15 cellular contexts compared by ENCODE assay signal in genomic region chr5:60826653-60827052, GRCh38. TPM values are rescaled to one million over a fixed set of nuclear protein-coding genes. Genes with fewer than 3 reads are reported as not detected.
DNase-seq lines count a peak whose midpoint lies in the region; ATAC-seq and TF ChIP-seq lines count a peak whose summit lies in the region.
"Had no signal": no experiment of that assay in that cellular context is flagged by ENCODE, and none has a peak within 500 bp of the region (broad histone marks: within the 10 kb centered on the region; RNA-seq: fewer than 3 reads in every experiment).

No MANE protein-coding gene starts in this region.

- no peaks in the 10 kb centered on the region for H3K4me1 ChIP-seq in mesendoderm (ENCODE audit: control insufficient read depth, low read depth, low read length)
- H3K4me1 ChIP-seq: right lobe of liver, SJSA1 had no signal

- H4K5ac ChIP-seq in mesendoderm (ENCODE audit: low read length), result no peak overlapping the region

- H3K79me2 ChIP-seq in mesendoderm (ENCODE audit: control insufficient read depth, insufficient read depth, low read length), result no peaks in the 10 kb centered on the region

- peak; percentile 70 for ATAC-seq in GM19328 (IDR thresholded peaks at IDR 0.05; ENCODE audit: unreplicated experiment)
- ATAC-seq in HG02610 (IDR thresholded peaks at IDR 0.05; ENCODE audit: unreplicated experiment), result peak; percentile 82
- peak; percentile 48 for ATAC-seq in HG03280 (IDR thresholded peaks at IDR 0.05; ENCODE audit: unreplicated experiment)
- ATAC-seq: activated CD4-positive, alpha-beta T cell treated with anti-CD3 and anti-CD28 coated beads for 36 hours; right lobe of liver had no signal

- CTCF ChIA-PET in GM10248 (lab: Yijun Ruan, JAX), result no interaction called here
- CTCF ChIA-PET in activated naive CD4-positive, alpha-beta T cell treated with anti-CD3 and anti-CD28 coated beads for 36 hours (lab: Charles Lee), result no interaction called here

- H3K4ac ChIP-seq in mesendoderm (ENCODE audit: low read depth, low read length), result no peak overlapping the region

- no peak overlapping the region for H3K4me2 ChIP-seq in mesendoderm (ENCODE audit: low read length)

- H3K27me3 ChIP-seq in mesendoderm (ENCODE audit: insufficient read depth, low read length, poor library complexity), result no peaks in the 10 kb centered on the region
- H3K27me3 ChIP-seq: right lobe of liver, SJSA1 had no signal

- no peak overlapping the region for H3K23ac ChIP-seq in mesendoderm (ENCODE audit: low read length)

- no peak overlapping the region for H4K8ac ChIP-seq in mesendoderm (ENCODE audit: low read depth, low read length)

- H3K4me3 ChIP-seq in mesendoderm (ENCODE audit: low read length), result no peak overlapping the region
- H3K4me3 ChIP-seq: right lobe of liver, SJSA1 had no signal

- no peak overlapping the region for H2BK15ac ChIP-seq in mesendoderm (replicated peaks; ENCODE audit: low read depth)

- no peak overlapping the region for H2AK5ac ChIP-seq in mesendoderm (ENCODE audit: low read length)

- intact Hi-C loops in activated naive CD4-positive, alpha-beta T cell treated with anti-CD3 and anti-CD28 coated beads for 36 hours (cut with micrococcal nuclease), result no loop called here

- TF ChIP-seq CTCF in GM10248 (IDR thresholded peaks at IDR 0.05; ENCODE audit: control extremely low read depth, extremely low read depth, low read depth, missing control alignments), result no peak

- no peaks in the 10 kb centered on the region for H3K36me3 ChIP-seq in mesendoderm (ENCODE audit: control insufficient read depth, insufficient read depth, low read length)
- H3K36me3 ChIP-seq: right lobe of liver, SJSA1 had no signal

- no peak overlapping the region for H3K27ac Mint-ChIP-seq in activated naive CD4-positive, alpha-beta T cell treated with anti-CD3 and anti-CD28 coated beads for 36 hours
- H3K27ac Mint-ChIP-seq: activated CD4-positive, alpha-beta T cell treated with anti-CD3 and anti-CD28 coated beads for 36 hours had no signal

- no peak overlapping the region for H3K56ac ChIP-seq in mesendoderm (ENCODE audit: low read length)

- DNase-seq in GM10248 (ENCODE audit: extremely low spot score) (peak; percentile 54), mesendoderm (no peak), DMS153 (lab: John Stamatoyannopoulos, UW) (no peak)
- no peak for DNase-seq in central memory CD4-positive, alpha-beta T cell
- no peak for DNase-seq in activated naive CD4-positive, alpha-beta T cell treated with anti-CD3 and anti-CD28 coated beads for 36 hours
- DNase-seq: ACHN; activated CD4-positive, alpha-beta T cell treated with anti-CD3 and anti-CD28 coated beads for 36 hours; DMS79 treated with DMSO at 0.1 percent for 48 hours; GOT3; NCI-H446; right lobe of liver had no signal

- no peaks in the 10 kb centered on the region for H3K79me1 ChIP-seq in mesendoderm (ENCODE audit: low read length)

- no peak overlapping the region for H3K9ac ChIP-seq in mesendoderm (ENCODE audit: low read length)

- H3K4me3 Mint-ChIP-seq in activated naive CD4-positive, alpha-beta T cell treated with anti-CD3 and anti-CD28 coated beads for 36 hours, result no peak overlapping the region
- H3K4me3 Mint-ChIP-seq: activated CD4-positive, alpha-beta T cell treated with anti-CD3 and anti-CD28 coated beads for 36 hours had no signal

- H3K27me3 Mint-ChIP-seq in activated naive CD4-positive, alpha-beta T cell treated with anti-CD3 and anti-CD28 coated beads for 36 hours (ENCODE audit: low read depth), result peaks cover 4% of the 10 kb centered on the region

- H3K4me1 Mint-ChIP-seq in activated naive CD4-positive, alpha-beta T cell treated with anti-CD3 and anti-CD28 coated beads for 36 hours (ENCODE audit: low read depth), result peaks cover 7% of the 10 kb centered on the region

- H2BK5ac ChIP-seq in mesendoderm (ENCODE audit: low read length), result no peak overlapping the region

- no peak overlapping the region for H3K18ac ChIP-seq in mesendoderm (ENCODE audit: low read length)

- no peak overlapping the region for H2BK120ac ChIP-seq in mesendoderm (ENCODE audit: low read depth, low read length)

- H3K9me3 Mint-ChIP-seq in activated naive CD4-positive, alpha-beta T cell treated with anti-CD3 and anti-CD28 coated beads for 36 hours, result no peaks in the 10 kb centered on the region

- H3K36me3 Mint-ChIP-seq in activated naive CD4-positive, alpha-beta T cell treated with anti-CD3 and anti-CD28 coated beads for 36 hours (ENCODE audit: low read depth), result no peaks in the 10 kb centered on the region

- H3K27ac ChIP-seq in mesendoderm (ENCODE audit: low read depth, low read length), result no peak overlapping the region
- H3K27ac ChIP-seq: right lobe of liver, SJSA1 had no signal

- POLR2A ChIA-PET in GM10248 (lab: Yijun Ruan, JAX), result no interaction called here

RNA-seq across cellular contexts. Expression of gene ELOVL7, which starts 17.4 kb away (rescaled TPM):
- 2.2 TPM for polyA plus RNA-seq in mesendoderm (2013, experiment 1 of 2)
- polyA plus RNA-seq in mesendoderm (2013, experiment 2 of 2), result 2.0 TPM
- total RNA-seq in activated naive CD4-positive, alpha-beta T cell treated with anti-CD3 and anti-CD28 coated beads for 36 hours, result under 1 TPM; 0.30 to 0.31 TPM
